ENCODE assay signal across 8 cellular contexts in genomic region chr19:589693-590395, GRCh38. TPM values are rescaled to one million over a fixed set of nuclear protein-coding genes. Genes with fewer than 3 reads are reported as not detected.
DNase-seq lines count a peak whose midpoint lies in the region; ATAC-seq and TF ChIP-seq lines count a peak whose summit lies in the region.

Gene HCN2 (plus strand): TSS chr19:589881. CDS start chr19:589946, 65 bp downstream.

- TF ChIP-seq CTCF in SK-N-SH (IDR thresholded peaks at IDR 0.05) (no peak), heart right ventricle (IDR thresholded peaks at IDR 0.05) (no peak)

- intact Hi-C loops in heart right ventricle (cut with DNase I), result loop anchor here in 2 of 10 donors (5.0 to 10.0 kb wide), 3 partner anchors 67 to 147 kb away; no protein-coding TSS in a partner anchor

- H3K4me3 Mint-ChIP-seq in T-helper 17 cell, result peak within 1 kb of the TSS; percentile 76
- peak within 1 kb of the TSS; percentile 34 for H3K4me3 Mint-ChIP-seq in stimulated activated effector memory CD8-positive, alpha-beta T cell treated with anti-CD3 and anti-CD28 coated beads, Interleukin-12 subunit alpha, Interleukin-12 subunit beta, amount 100 ng/mL, for 72 hours

- peaks cover 4 to 23% of the 10 kb centered on the region in 2 experiments; a peak in 1 of 4 replicates for H3K4me1 ChIP-seq in SK-N-SH (ENCODE audit: control insufficient read depth in 1 of 2, insufficient read depth in 2 of 2, low read depth in 1 of 2, low read length in 1 of 2)
- H3K4me1 ChIP-seq in heart right ventricle, result peaks cover 3 to 28% (median 17%) of the 10 kb centered on the region in 9 donors

- no peaks in the 10 kb centered on the region for H3K36me3 Mint-ChIP-seq in T-helper 17 cell (ENCODE audit: low read depth)
- H3K36me3 Mint-ChIP-seq in stimulated activated effector memory CD8-positive, alpha-beta T cell treated with anti-CD3 and anti-CD28 coated beads, Interleukin-12 subunit alpha, Interleukin-12 subunit beta, amount 100 ng/mL, for 72 hours, result peaks cover 4% of the 10 kb centered on the region

- H3K9me3 ChIP-seq in SK-N-SH (no peaks in the 10 kb centered on the region), T-helper 17 cell (ENCODE audit: control insufficient read depth, low read length, poor library complexity, severe bottlenecking) (no peaks in the 10 kb centered on the region), heart right ventricle (no peaks in the 10 kb centered on the region)

- CTCF ChIA-PET in SK-N-SH (lab: Yijun Ruan, JAX), result no interaction called here

- H3K9ac ChIP-seq in SK-N-SH, result no peak within 1 kb of the TSS

- peaks cover 4% of the 10 kb centered on the region; the same call in 1 of the 2 replicates for H3K79me2 ChIP-seq in SK-N-SH (ENCODE audit: insufficient read depth)

- ATAC-seq in SK-N-SH treated with all-trans-retinoic acid at 6 μM for 48 hours (no peak), T-helper 17 cell (no peak), heart right ventricle (no peak), GM18502 (IDR thresholded peaks at IDR 0.05; ENCODE audit: poor library complexity, unreplicated experiment) (no peak)
- ATAC-seq in stimulated activated effector memory CD8-positive, alpha-beta T cell treated with anti-CD3 and anti-CD28 coated beads, Interleukin-12 subunit alpha, Interleukin-12 subunit beta, amount 100 ng/mL, for 72 hours, result peak; percentile 4

- H3K27me3 ChIP-seq in SK-N-SH (ENCODE audit: insufficient read depth), result no peaks in the 10 kb centered on the region
- H3K27me3 ChIP-seq in heart right ventricle, result peaks cover 27 to 60% (median 50%) of the 10 kb centered on the region in 7 donors

- no peaks in the 10 kb centered on the region for H3K36me3 ChIP-seq in SK-N-SH (replicated peaks in 1 of 2; ENCODE audit: control insufficient read depth in 1 of 2, insufficient read depth in 2 of 2, low read length in 1 of 2)
- H3K36me3 ChIP-seq in heart right ventricle, result no peaks in the 10 kb centered on the region

- no peak for TF ChIP-seq RAD21 in SK-N-SH (IDR thresholded peaks at IDR 0.05; ENCODE audit: low read length)

- no peaks in the 10 kb centered on the region for H3K9me3 Mint-ChIP-seq in stimulated activated effector memory CD8-positive, alpha-beta T cell treated with anti-CD3 and anti-CD28 coated beads, Interleukin-12 subunit alpha, Interleukin-12 subunit beta, amount 100 ng/mL, for 72 hours

- no peak within 1 kb of the TSS for H2AFZ ChIP-seq in SK-N-SH (ENCODE audit: low read depth)

- H3K27ac ChIP-seq in SK-N-SH (ENCODE audit: low read depth in 2 of 2, low read length in 1 of 2), result peak within 1 kb of the TSS in 1 of 2 experiments; percentile 11; a peak in 1 of 4 replicates
- peak within 1 kb of the TSS in 1 of 10 donors; percentile 56 for H3K27ac ChIP-seq in heart right ventricle

- peaks cover 11% of the 10 kb centered on the region for H3F3A ChIP-seq in SK-N-SH (replicated peaks; ENCODE audit: insufficient read depth)

- no peaks in the 10 kb centered on the region for H3K9me2 ChIP-seq in SK-N-SH

- POLR2A ChIA-PET in SK-N-SH (lab: Yijun Ruan, JAX), result interaction anchor here (0.6 kb wide), 1 partner anchor 10 kb away, joined by 4 read pairs; no protein-coding TSS in a partner anchor

- no peak for TF ChIP-seq EP300 in SK-N-SH (IDR thresholded peaks at IDR 0.05; ENCODE audit: borderline replicate concordance in 1 of 2, low read depth in 1 of 2, low read length in 1 of 2)

- H3K4me3 ChIP-seq in SK-N-SH (ENCODE audit: low read depth in 2 of 2, low read length in 1 of 2) (peak within 1 kb of the TSS; percentile 50 to 67), heart right ventricle (peak within 1 kb of the TSS in 6 of 10 donors; percentile 12 to 31 (median 20))

- H3K4me2 ChIP-seq in SK-N-SH, result peak within 1 kb of the TSS; percentile 79

- no peak within 1 kb of the TSS for H3K27ac Mint-ChIP-seq in T-helper 17 cell
- H3K27ac Mint-ChIP-seq in stimulated activated effector memory CD8-positive, alpha-beta T cell treated with anti-CD3 and anti-CD28 coated beads, Interleukin-12 subunit alpha, Interleukin-12 subunit beta, amount 100 ng/mL, for 72 hours, result no peak within 1 kb of the TSS

- peaks cover 39% of the 10 kb centered on the region for H4K20me1 ChIP-seq in SK-N-SH (ENCODE audit: insufficient read depth)

- DNase-seq in SK-N-SH, result peak; percentile 89
- DNase-seq in T-helper 17 cell, result no peak
- DNase-seq in heart right ventricle, result peak in 1 of 2 donors; percentile 0
- no peak for DNase-seq in stimulated activated effector memory CD8-positive, alpha-beta T cell treated with anti-CD3 and anti-CD28 coated beads, Interleukin-12 subunit alpha, Interleukin-12 subunit beta, amount 100 ng/mL, for 72 hours (ENCODE audit: low spot score in 2 of 2)
- no peak for DNase-seq in RKO (ENCODE audit: low spot score)
- no peak for DNase-seq in activated T-cell treated with anti-CD3 and anti-CD28 coated beads, Interleukin-2, amount 50 U/mL, for 48 hours

- H3K4me1 Mint-ChIP-seq in T-helper 17 cell, result peaks cover 9% of the 10 kb centered on the region
- H3K4me1 Mint-ChIP-seq in stimulated activated effector memory CD8-positive, alpha-beta T cell treated with anti-CD3 and anti-CD28 coated beads, Interleukin-12 subunit alpha, Interleukin-12 subunit beta, amount 100 ng/mL, for 72 hours, result peaks cover 6% of the 10 kb centered on the region

- peaks cover 5% of the 10 kb centered on the region for H3K27me3 Mint-ChIP-seq in T-helper 17 cell

- WGBS in SK-N-SH (ENCODE audit: low lambda C conversion rate), result 3% methylated on average over 6 of the region's 132 CpGs
- 1% methylated on average over 16 to 98 of the region's 132 CpGs for WGBS in heart right ventricle, 2 donors

TF ChIP-seq in SK-N-SH, 30 proteins besides CTCF, POLR2A, EP300 and RAD21 (continues in another document):
- TF ChIP-seq RFX5 (IDR thresholded peaks at IDR 0.05; ENCODE audit: low read length), result no peak
- no peak for TF ChIP-seq USF1 (IDR thresholded peaks at IDR 0.05; ENCODE audit: borderline replicate concordance, low read depth)
- TF ChIP-seq POLR2AphosphoS5 (IDR thresholded peaks at IDR 0.05; ENCODE audit: low read depth, low read length), result no peak
- no peak for TF ChIP-seq FOXJ3 (CRISPR knock-in tag; IDR thresholded peaks at IDR 0.05)
- no peak for TF ChIP-seq GATA2 (CRISPR knock-in tag; IDR thresholded peaks at IDR 0.05)
- no peak for TF ChIP-seq JUND (IDR thresholded peaks at IDR 0.05)
- TF ChIP-seq MEF2A (IDR thresholded peaks at IDR 0.05; ENCODE audit: borderline replicate concordance, low read depth), result no peak
- no peak for TF ChIP-seq TCF12 (IDR thresholded peaks at IDR 0.05)
- TF ChIP-seq MXI1 (IDR thresholded peaks at IDR 0.05; ENCODE audit: low read depth, low read length), result no peak
- no peak for TF ChIP-seq RXRA (IDR thresholded peaks at IDR 0.05; ENCODE audit: borderline replicate concordance, low read depth)
- TF ChIP-seq FOXM1 (IDR thresholded peaks at IDR 0.05; ENCODE audit: low read depth), result no peak
- TF ChIP-seq FOSL2 (IDR thresholded peaks at IDR 0.05; ENCODE audit: borderline replicate concordance, low read depth), result no peak
- TF ChIP-seq SIN3A (IDR thresholded peaks at IDR 0.05; ENCODE audit: borderline replicate concordance, low read depth, low read length), result no peak

TF ChIP-seq in SK-N-SH treated with all-trans-retinoic acid at 6 μM for 48 hours, 23 proteins besides CTCF, POLR2A, EP300 and RAD21:
- TF ChIP-seq RARB (CRISPR knock-in tag; IDR thresholded peaks at IDR 0.05), result no peak
- TF ChIP-seq SNAI2 (CRISPR knock-in tag; IDR thresholded peaks at IDR 0.05), result no peak
- no peak for TF ChIP-seq CSDC2 (CRISPR knock-in tag; IDR thresholded peaks at IDR 0.05)
- no peak for TF ChIP-seq ZNF70 (CRISPR knock-in tag; IDR thresholded peaks at IDR 0.05)
- no peak for TF ChIP-seq PPARA (CRISPR knock-in tag; IDR thresholded peaks at IDR 0.05; ENCODE audit: borderline replicate concordance)
- no peak for TF ChIP-seq ZNF565 (CRISPR knock-in tag; conservative IDR thresholded peaks at IDR 0.05; ENCODE audit: low read depth)
- no peak for TF ChIP-seq OSR1 (CRISPR knock-in tag; IDR thresholded peaks at IDR 0.05)
- TF ChIP-seq TCF4 (CRISPR knock-in tag; IDR thresholded peaks at IDR 0.05; ENCODE audit: borderline replicate concordance), result no peak
- no peak for TF ChIP-seq BACH2 (CRISPR knock-in tag; IDR thresholded peaks at IDR 0.05; ENCODE audit: borderline replicate concordance)
- no peak for TF ChIP-seq ESRRG (CRISPR knock-in tag; IDR thresholded peaks at IDR 0.05)
- no peak for TF ChIP-seq CSRNP3 (CRISPR knock-in tag; IDR thresholded peaks at IDR 0.05)
- TF ChIP-seq ZC3H10 (CRISPR knock-in tag; IDR thresholded peaks at IDR 0.05), result no peak
- TF ChIP-seq ZNF8 (CRISPR knock-in tag; IDR thresholded peaks at IDR 0.05), result no peak
TF ChIP-seq in SK-N-SH treated with all-trans-retinoic acid at 6 μM for 48 hours: peak in this region for 0.

RNA-seq across cellular contexts. Expression of gene HCN2, which starts in this region (rescaled TPM):
- polyA plus RNA-seq in SK-N-SH (2012; rRNA removed), result 3.4 and 5.6 TPM in 2 replicates
- 4.4 and 8.7 TPM in 2 replicates for polyA plus RNA-seq in SK-N-SH (2012; cell fraction: cytosol; rRNA removed)
- polyA plus RNA-seq in SK-N-SH (2012; cell fraction: nucleus; rRNA removed), result 11.1 and 12.0 TPM in 2 replicates
- total RNA-seq in T-helper 17 cell, result 1 to 10 TPM; 1.1 to 3.0 TPM
- total RNA-seq in heart right ventricle, result 10 to 100 TPM in 1 of 10 donors, 1 to 10 TPM in 9; 1.9 to 10.7 (median 5.1) TPM
- polyA plus RNA-seq in heart right ventricle, result 1 to 10 TPM in 1 of 2 donors, under 1 TPM in 1; 0.90 to 4.7 TPM
